In the genomic region with DNA sequence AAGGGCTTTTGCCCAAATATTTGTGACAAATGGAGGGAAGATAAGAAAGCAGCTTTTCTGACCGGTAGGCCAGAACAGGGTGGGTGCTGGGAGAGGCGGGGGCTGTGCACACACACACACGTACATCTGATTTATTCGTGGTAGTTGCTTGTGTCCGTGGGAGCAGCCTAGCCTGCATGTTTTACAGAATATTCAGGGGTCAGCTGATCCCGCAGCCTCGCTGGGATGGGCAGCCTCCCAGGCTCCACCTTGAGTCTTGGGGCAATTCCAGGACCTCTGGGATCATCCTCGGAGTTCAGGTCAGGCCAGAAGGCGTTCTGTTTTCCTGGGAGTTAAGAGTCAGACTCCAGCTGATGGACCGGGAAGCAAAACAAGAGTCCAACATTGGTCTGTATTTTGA, we compare ENCODE assay signal across 16 cellular contexts.
DNase-seq lines count a peak whose midpoint lies in the region; ATAC-seq, FAIRE-seq and TF ChIP-seq lines count a peak whose summit lies in the region.
"Had no signal": no experiment of that assay in that cellular context is flagged by ENCODE, and none has a peak within 500 bp of the region (broad histone marks: within the 10 kb centered on the region; RNA-seq: fewer than 3 reads in every experiment).

No MANE protein-coding gene starts in this region.

- H3K4me1 ChIP-seq in astrocyte (ENCODE audit: insufficient read depth, low read length) (peaks cover 14% of the 10 kb centered on the region), neural progenitor cell (no peaks in the 10 kb centered on the region), upper lobe of right lung (peaks cover 19% of the 10 kb centered on the region)

- H4K20me1 ChIP-seq in astrocyte (ENCODE audit: insufficient read depth, low read length) (no peaks in the 10 kb centered on the region), neural progenitor cell (ENCODE audit: low read depth) (no peaks in the 10 kb centered on the region)

- H3K27me3 Mint-ChIP-seq in astrocyte (ENCODE audit: low read depth, unreplicated experiment) (no peaks in the 10 kb centered on the region), neural progenitor cell (ENCODE audit: insufficient read depth, low read depth) (peaks cover 5% of the 10 kb centered on the region)

- H3K4me2 ChIP-seq in astrocyte (ENCODE audit: low read length) (peak overlapping the region; percentile 15), neural progenitor cell (no peak overlapping the region)

- H3K36me3 ChIP-seq in astrocyte (ENCODE audit: insufficient read depth, low read length) = no peaks in the 10 kb centered on the region
- no peaks in the 10 kb centered on the region for H3K36me3 ChIP-seq in neural progenitor cell
- H3K36me3 ChIP-seq in upper lobe of right lung = no peaks in the 10 kb centered on the region
- H3K36me3 ChIP-seq: suprapubic skin had no signal

- peak; percentile 24 for DNase-seq in astrocyte (ENCODE audit: low read depth)
- no peak for DNase-seq in Right ventricle myocardium superior
- DNase-seq in neural progenitor cell (ENCODE audit: low spot score) = no peak
- no peak for DNase-seq in upper lobe of right lung
- DNase-seq in NCI-H1694 (lab: John Stamatoyannopoulos, UW) = no peak
- no peak for DNase-seq in amniotic stem cell (lab: John Stamatoyannopoulos, UW)
- DNase-seq: activated CD4-positive, alpha-beta T cell treated with anti-CD3 and anti-CD28 coated beads for 4 hours; activated naive CD8-positive, alpha-beta T cell treated with anti-CD3 and anti-CD28 coated beads for 36 hours; activated T-cell treated with anti-CD3 and anti-CD28 coated beads, Interleukin-2, amount 50 U/mL, for 1 hour; cerebellar nuclear complex; NCI-H2029 treated with DMSO at 0.1 percent for 48 hours; NCI-H82; occipital lobe had no signal

- H3K27ac Mint-ChIP-seq in astrocyte (ENCODE audit: unreplicated experiment) = peak overlapping the region; percentile 76
- peak overlapping the region; percentile 29 for H3K27ac Mint-ChIP-seq in neural progenitor cell
- H3K27ac Mint-ChIP-seq: activated naive CD8-positive, alpha-beta T cell treated with anti-CD3 and anti-CD28 coated beads for 36 hours; T-helper 1 cell treated with Interleukin-12 subunit alpha and Interleukin-12 subunit beta and Interleukin-4 antibody, amounts not matched to agents 30 μg/mL and 1 μg/mL, for 36 hours had no signal

- TF ChIP-seq CTCF in astrocyte (IDR thresholded peaks at IDR 0.05; ENCODE audit: insufficient read depth, low read depth, low read length) = no peak
- no peak for TF ChIP-seq CTCF in neural progenitor cell (IDR thresholded peaks at IDR 0.05)
- no peak for TF ChIP-seq CTCF in upper lobe of right lung (IDR thresholded peaks at IDR 0.05)

- H3K4me3 ChIP-seq in astrocyte (ENCODE audit: insufficient read depth, low read depth, low read length) (no peak overlapping the region), neural progenitor cell (no peak overlapping the region), upper lobe of right lung (no peak overlapping the region)
- H3K4me3 ChIP-seq: suprapubic skin had no signal

- H3K27me3 ChIP-seq in astrocyte (ENCODE audit: insufficient read depth, low read length) (no peaks in the 10 kb centered on the region), neural progenitor cell (no peaks in the 10 kb centered on the region), upper lobe of right lung (no peaks in the 10 kb centered on the region)
- H3K27me3 ChIP-seq: suprapubic skin had no signal

- H3K4me3 Mint-ChIP-seq in astrocyte (ENCODE audit: unreplicated experiment) (no peak overlapping the region), neural progenitor cell (no peak overlapping the region)
- H3K4me3 Mint-ChIP-seq: activated naive CD8-positive, alpha-beta T cell treated with anti-CD3 and anti-CD28 coated beads for 36 hours; T-helper 1 cell treated with Interleukin-12 subunit alpha and Interleukin-12 subunit beta and Interleukin-4 antibody, amounts not matched to agents 30 μg/mL and 1 μg/mL, for 36 hours had no signal

- peak overlapping the region; percentile 47 for H2AFZ ChIP-seq in astrocyte (ENCODE audit: low read depth, low read length)
- no peak overlapping the region for H2AFZ ChIP-seq in neural progenitor cell (replicated peaks)

- H3K9me3 Mint-ChIP-seq in astrocyte (ENCODE audit: unreplicated experiment) = no peaks in the 10 kb centered on the region
- no peaks in the 10 kb centered on the region for H3K9me3 Mint-ChIP-seq in neural progenitor cell
- H3K9me3 Mint-ChIP-seq: activated naive CD8-positive, alpha-beta T cell treated with anti-CD3 and anti-CD28 coated beads for 36 hours; T-helper 1 cell treated with Interleukin-12 subunit alpha and Interleukin-12 subunit beta and Interleukin-4 antibody, amounts not matched to agents 30 μg/mL and 1 μg/mL, for 36 hours had no signal

- H3K36me3 Mint-ChIP-seq in astrocyte (ENCODE audit: low read depth, unreplicated experiment) = peaks cover 2% of the 10 kb centered on the region
- H3K36me3 Mint-ChIP-seq in neural progenitor cell = peaks cover 2% of the 10 kb centered on the region
- H3K36me3 Mint-ChIP-seq: activated naive CD8-positive, alpha-beta T cell treated with anti-CD3 and anti-CD28 coated beads for 36 hours had no signal

- intact Hi-C loops in Right ventricle myocardium superior (cut with DNase I) (no loop called here), upper lobe of right lung (cut with DNase I) (no loop called here)

- H3K9ac ChIP-seq in astrocyte (ENCODE audit: low read length) (no peak overlapping the region), neural progenitor cell (no peak overlapping the region)

- no peaks in the 10 kb centered on the region for H3F3A ChIP-seq in neural progenitor cell (ENCODE audit: low read depth)

- peaks cover 24% of the 10 kb centered on the region for H3K4me1 Mint-ChIP-seq in astrocyte (ENCODE audit: low read depth, unreplicated experiment)
- peaks cover 19% of the 10 kb centered on the region for H3K4me1 Mint-ChIP-seq in neural progenitor cell

- H3K9me3 ChIP-seq in astrocyte (ENCODE audit: insufficient read depth, low read depth, low read length) (no peaks in the 10 kb centered on the region), neural progenitor cell (ENCODE audit: low read depth) (no peaks in the 10 kb centered on the region), upper lobe of right lung (no peaks in the 10 kb centered on the region)
- H3K9me3 ChIP-seq: suprapubic skin had no signal

- no peaks in the 10 kb centered on the region for H3K79me2 ChIP-seq in astrocyte (ENCODE audit: insufficient read depth, low read length)
- H3K79me2 ChIP-seq in neural progenitor cell (ENCODE audit: low read depth) = no peaks in the 10 kb centered on the region

- no peak overlapping the region for H3K27ac ChIP-seq in astrocyte (ENCODE audit: low read depth, low read length)
- H3K27ac ChIP-seq in neural progenitor cell = no peak overlapping the region
- peak overlapping the region; percentile 61 for H3K27ac ChIP-seq in upper lobe of right lung
- H3K27ac ChIP-seq: suprapubic skin had no signal

- no peak for FAIRE-seq in astrocyte (lab: Jason Lieb, UNC)

- ATAC-seq in Right ventricle myocardium superior (ENCODE audit: poor library complexity) (peak; percentile 12), upper lobe of right lung (no peak), HG02623 (IDR thresholded peaks at IDR 0.05; ENCODE audit: unreplicated experiment) (no peak)
